7 cellular contexts compared by ENCODE assay signal in genomic region chr2:212537311-212538155, GRCh38. TPM values are rescaled to one million over a fixed set of nuclear protein-coding genes. Genes with fewer than 3 reads are reported as not detected.
A peak's percentile ranks its signal among the peaks of the same experiment; 100 is the strongest.
DNase-seq lines count a peak whose midpoint lies in the region; ATAC-seq, FAIRE-seq and TF ChIP-seq lines count a peak whose summit lies in the region.

No MANE protein-coding gene starts in this region.

- H2AFZ ChIP-seq in HepG2 (ENCODE audit: low read length), result no peak overlapping the region

- intact Hi-C loops in HepG2 (cut with micrococcal nuclease; ENCODE audit: unreplicated experiment), result no loop called here

- H3K4me1 ChIP-seq in HepG2 (ENCODE audit: insufficient read depth, low read length) (peaks cover 20% of the 10 kb centered on the region), subcutaneous abdominal adipose tissue (ENCODE audit: control insufficient read depth in 5 of 5, insufficient read depth in 5 of 5, low read length in 5 of 5) (peaks cover 2 to 35% (median 27%) of the 10 kb centered on the region in 5 donors)

- H3K79me2 ChIP-seq in HepG2 (ENCODE audit: insufficient read depth, low read length), result no peaks in the 10 kb centered on the region

- peak overlapping the region; percentile 77 for H3K4me2 ChIP-seq in HepG2 (ENCODE audit: low read depth, low read length)

- DNase-seq in MG63 (peak; percentile 47), choroid plexus epithelial cell (ENCODE audit: low read depth) (no peak), HepG2 (ENCODE audit: low spot score) (no peak), amniotic stem cell (lab: John Stamatoyannopoulos, UW) (no peak)

- H3K9me3 ChIP-seq in MG63 (no peaks in the 10 kb centered on the region), HepG2 (ENCODE audit: low read length) (no peaks in the 10 kb centered on the region), subcutaneous abdominal adipose tissue (ENCODE audit: control insufficient read depth in 5 of 5, low read length in 5 of 5) (no peaks in the 10 kb centered on the region)

- no peak for TF ChIP-seq EP300 in HepG2 (IDR thresholded peaks at IDR 0.05; ENCODE audit: low read depth in 2 of 2, low read length in 2 of 2)
- TF ChIP-seq EP300 in HepG2 (CRISPR knock-in tag; IDR thresholded peaks at IDR 0.05; ENCODE audit: borderline replicate concordance), result no peak

- POLR2A ChIA-PET in HepG2 (lab: Yijun Ruan, JAX), result no interaction called here

- H3K27me3 ChIP-seq in MG63 (peaks cover 20% of the 10 kb centered on the region), HepG2 (ENCODE audit: control insufficient read depth in 1 of 2, insufficient read depth in 2 of 2, low read length in 2 of 2) (peaks cover 5 to 45% of the 10 kb centered on the region in 2 experiments; a peak in 4 of 5 replicates), subcutaneous abdominal adipose tissue (ENCODE audit: control insufficient read depth in 5 of 5, insufficient read depth in 4 of 5, low read length in 5 of 5) (peaks cover 0 to 12% (median 5%) of the 10 kb centered on the region in 5 donors)

- WGBS in HepG2 (ENCODE audit: low lambda C conversion rate), result 4% methylated on average over 41 of the region's 65 CpGs

- CTCF ChIA-PET in HepG2 (lab: Yijun Ruan, JAX; ENCODE audit: low intra/inter-chr PET ratio, low total read pairs), result no interaction called here

- H3K27ac ChIP-seq in HepG2 (ENCODE audit: extremely low read length, insufficient read depth, low read length) (no peak overlapping the region), subcutaneous abdominal adipose tissue (ENCODE audit: low read depth, low read length) (peak overlapping the region; percentile 62)

- H3K9ac ChIP-seq in HepG2 (ENCODE audit: insufficient read depth, low read depth, low read length) (no peak overlapping the region), subcutaneous abdominal adipose tissue (ENCODE audit: low read length in 5 of 5) (peak overlapping the region in 4 of 5 donors; percentile 40 to 80 (median 72))

- H4K20me1 ChIP-seq in HepG2 (ENCODE audit: insufficient read depth, low read length), result no peaks in the 10 kb centered on the region

- H3K4me3 ChIP-seq in GM12875 (ENCODE audit: low read depth, low read length) (peak overlapping the region; percentile 24), MG63 (peak overlapping the region; percentile 57), choroid plexus epithelial cell (ENCODE audit: low read depth, low read length) (peak overlapping the region; percentile 47), HepG2 (replicated peaks in 1 of 3; ENCODE audit: insufficient read depth in 1 of 3, low read depth in 2 of 3, low read length in 3 of 3) (peak overlapping the region; percentile 37 to 65 (median 61); a peak in 5 of 6 replicates), subcutaneous abdominal adipose tissue (ENCODE audit: low read depth in 1 of 5, low read length in 5 of 5) (peak overlapping the region; percentile 74 to 89 (median 80))

- FAIRE-seq in HepG2 (lab: Jason Lieb, UNC), result no peak

- no TSS peak for BruUV-seq in HepG2 (replicated peaks; lab: Mats Ljungman, UMichigan)

- in situ Hi-C loops in HepG2 (cut with HindIII; ENCODE audit: extremely low pct_ligation_motif_present, low pct_unique_long_range_greater_than_20kb), result no loop called here

- H3K36me3 ChIP-seq in MG63 (no peaks in the 10 kb centered on the region), HepG2 (replicated peaks in 1 of 2; ENCODE audit: control insufficient read depth in 1 of 2, insufficient read depth in 2 of 2, low read length in 2 of 2) (no peaks in the 10 kb centered on the region), subcutaneous abdominal adipose tissue (ENCODE audit: control insufficient read depth in 5 of 5, insufficient read depth in 5 of 5, low read length in 5 of 5) (no peaks in the 10 kb centered on the region)

- ATAC-seq in HepG2 (peak; percentile 94), HG03039 (IDR thresholded peaks at IDR 0.05; ENCODE audit: unreplicated experiment) (no peak)

- no peak for TF ChIP-seq POLR2A in HepG2 (IDR thresholded peaks at IDR 0.05; ENCODE audit: insufficient read depth in 1 of 2, low read depth in 2 of 2, low read length in 2 of 2)

- TF ChIP-seq CTCF in GM12875 (IDR thresholded peaks at IDR 0.05; ENCODE audit: borderline replicate concordance, insufficient read depth, low read depth, low read length) (no peak), choroid plexus epithelial cell (conservative IDR thresholded peaks at IDR 0.05; ENCODE audit: low read depth, low read length) (no peak), HepG2 (CRISPR knock-in tag; IDR thresholded peaks at IDR 0.05) (peak; percentile 40)

- TF ChIP-seq RAD21 in HepG2 (CRISPR knock-in tag; IDR thresholded peaks at IDR 0.05), result no peak

TF ChIP-seq in HepG2, 621 proteins besides CTCF, POLR2A, EP300 and RAD21 (continues in another document):
- TF ChIP-seq ZNF644 (CRISPR knock-in tag; IDR thresholded peaks at IDR 0.05; ENCODE audit: low read depth) (no peak), TRIM22 (IDR thresholded peaks at IDR 0.05) (no peak), ZNF44 (CRISPR knock-in tag; IDR thresholded peaks at IDR 0.05) (no peak), HNRNPLL (IDR thresholded peaks at IDR 0.05; ENCODE audit: low read depth, low read length, poor library complexity, severe bottlenecking) (peak; percentile 87), ZNF776 (CRISPR knock-in tag; IDR thresholded peaks at IDR 0.05) (no peak), IKZF4 (CRISPR knock-in tag; IDR thresholded peaks at IDR 0.05; ENCODE audit: borderline replicate concordance, low read depth, not compliant biosample characterization) (peak; percentile 36), ZBTB7B (CRISPR knock-in tag; IDR thresholded peaks at IDR 0.05) (0 out of 2 replicates have a peak, but pooled peaks have one; percentile 37), ZNF263 (CRISPR knock-in tag; IDR thresholded peaks at IDR 0.05) (no peak), THAP8 (CRISPR knock-in tag; IDR thresholded peaks at IDR 0.05; ENCODE audit: borderline replicate concordance) (no peak), ZNF30 (CRISPR knock-in tag; IDR thresholded peaks at IDR 0.05) (no peak), RNF2 (conservative IDR thresholded peaks at IDR 0.05; ENCODE audit: low read depth) (no peak), ZNF891 (CRISPR knock-in tag; IDR thresholded peaks at IDR 0.05) (no peak), FUBP1 (CRISPR knock-in tag; IDR thresholded peaks at IDR 0.05; ENCODE audit: borderline replicate concordance) (no peak), ZNF550 (CRISPR knock-in tag; IDR thresholded peaks at IDR 0.05; ENCODE audit: borderline replicate concordance) (no peak)

RNA-seq across cellular contexts. Expression of gene ERBB4, which starts 1.1 kb away (rescaled TPM):
- total RNA-seq in MG63 (2014; rRNA removed; shearing (Covaris generic); ENCODE audit: low replicate concordance), result 0.07 TPM in 1 of 2 replicates, not detected in the other
- not detected in 2 replicates for total RNA-seq in HepG2 (2016; rRNA removed; fragmentation: Illumina TruSeq; extraction: Trizol)
- total RNA-seq in HepG2 (2016; cell fraction: cytosol; rRNA removed; fragmentation: Illumina TruSeq; extraction: Trizol; ENCODE audit: low read depth), result not detected in 2 replicates
- not detected in 2 replicates for total RNA-seq in HepG2 (2016; cell fraction: insoluble cytoplasmic fraction; rRNA removed; fragmentation: Illumina TruSeq; extraction: Trizol)
- total RNA-seq in HepG2 (2016; cell fraction: membrane; rRNA removed; fragmentation: Illumina TruSeq; extraction: Trizol), result not detected in 2 replicates
- total RNA-seq in HepG2 (2016; cell fraction: nucleus; rRNA removed; fragmentation: Illumina TruSeq; extraction: Trizol), result not detected in 2 replicates
- 0.04 TPM in 1 of 2 replicates, not detected in the other for polyA plus RNA-seq in HepG2 (2011; rRNA removed)
- polyA plus RNA-seq in HepG2 (2011; cell fraction: cytosol; rRNA removed), result not detected in 2 replicates
- polyA plus RNA-seq in HepG2 (2011; cell fraction: nucleus; rRNA removed), result not detected in 2 replicates
- not detected in 2 replicates for polyA plus RNA-seq in HepG2 (2012)
- polyA plus RNA-seq in HepG2 (2016; cell fraction: cytosol; fragmentation: Illumina TruSeq; extraction: Trizol; ENCODE audit: low read depth), result not detected in 2 replicates
- not detected in 2 replicates for polyA plus RNA-seq in HepG2 (2016; cell fraction: insoluble cytoplasmic fraction; fragmentation: Illumina TruSeq; extraction: Trizol; ENCODE audit: low read depth)
- not detected in 2 replicates for polyA plus RNA-seq in HepG2 (2016; cell fraction: membrane; fragmentation: Illumina TruSeq; extraction: Trizol; ENCODE audit: low read depth)
- not detected in 2 replicates for polyA plus RNA-seq in HepG2 (2016; cell fraction: nucleus; fragmentation: Illumina TruSeq; extraction: Trizol; ENCODE audit: insufficient read depth, low read depth)
- polyA minus RNA-seq in HepG2 (2011; rRNA and poly(A)+ RNA removed; ENCODE audit: low replicate concordance), result 0.22 and 2.9 TPM in 2 replicates
- polyA minus RNA-seq in HepG2 (2011; cell fraction: cytosol; rRNA and poly(A)+ RNA removed), result not detected in 2 replicates
- polyA minus RNA-seq in HepG2 (2011; cell fraction: nucleus; rRNA and poly(A)+ RNA removed), result not detected in 2 replicates

Comparison
In these comparisons a context has a peak if more than half of its experiments do, and no peak if none do; other contexts are left out.
1. H3K4me3 ChIP-seq: peak in every context shown above with its lines; median percentile 80 in subcutaneous abdominal adipose tissue; 61 in HepG2; 57 in MG63; 47 in choroid plexus epithelial cell; 24 in GM12875.